In the genomic region with DNA sequence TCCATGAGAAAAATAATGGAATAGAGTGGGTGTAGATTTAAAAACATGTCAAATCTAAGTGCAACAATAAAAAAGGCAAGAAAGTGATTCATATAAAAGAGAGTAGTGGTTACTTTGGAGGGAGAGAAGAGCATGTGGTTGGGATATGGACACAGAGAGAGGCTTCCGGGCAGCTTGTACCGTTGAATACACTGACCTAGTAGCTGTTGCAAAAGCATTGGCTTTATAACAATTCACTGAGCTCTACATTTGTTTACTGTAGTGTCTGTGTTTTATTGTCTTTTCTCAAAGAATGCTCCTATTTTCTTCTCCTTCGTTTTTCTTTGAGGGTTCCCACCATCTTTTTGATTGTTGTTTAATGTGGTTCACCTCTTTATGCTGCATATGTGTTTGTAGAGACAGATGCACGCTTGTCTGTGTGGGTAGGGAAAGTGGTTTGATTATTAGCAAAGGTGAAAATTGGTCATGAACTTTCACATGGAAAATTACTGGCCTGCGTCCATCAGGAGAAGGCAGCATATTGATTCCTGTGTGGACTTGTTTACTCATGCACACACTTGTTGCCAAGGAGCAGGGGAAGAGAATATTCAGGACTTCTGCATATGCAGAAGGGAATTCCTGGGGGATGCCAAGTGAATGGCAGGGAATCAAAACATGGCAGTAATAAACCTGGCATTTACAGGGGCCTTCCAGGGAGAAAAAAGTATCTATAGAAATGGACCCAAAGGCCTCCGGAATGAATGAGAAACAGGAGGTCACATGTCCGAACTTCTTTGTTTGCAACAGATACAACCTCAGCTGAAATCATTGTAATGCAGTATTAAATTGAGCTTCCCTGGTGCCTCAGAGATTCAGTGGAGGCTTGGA, we compare ENCODE assay signal across 15 cellular contexts. TPM values are rescaled to one million over a fixed set of nuclear protein-coding genes. Genes with fewer than 3 reads are reported as not detected.
DNase-seq lines count a peak whose midpoint lies in the region; ATAC-seq and TF ChIP-seq lines count a peak whose summit lies in the region.
"Had no signal": no experiment of that assay in that cellular context is flagged by ENCODE, and none has a peak within 500 bp of the region (broad histone marks: within the 10 kb centered on the region; RNA-seq: fewer than 3 reads in every experiment).

No MANE protein-coding gene starts in this region.

- DNase-seq in DMS53 (lab: John Stamatoyannopoulos, UW) (peak; percentile 1), DMS53 treated with DMSO at 0.1 percent for 48 hours (lab: John Stamatoyannopoulos, UW; ENCODE audit: unreplicated experiment) (no peak), NCI-H146 treated with DMSO at 0.1 percent for 48 hours (lab: John Stamatoyannopoulos, UW; ENCODE audit: unreplicated experiment) (peak; percentile 51), epithelial cell of esophagus (ENCODE audit: low read depth) (peak; percentile 74), progenitor cell of endocrine pancreas (ENCODE audit: low spot score, unreplicated experiment) (no peak), NCI-H2107 treated with DMSO at 0.1 percent for 48 hours (lab: John Stamatoyannopoulos, UW; ENCODE audit: unreplicated experiment) (no peak)
- DNase-seq: 8988T; CD8-positive, alpha-beta memory T cell; cortex of kidney; NCI-H187; ovary; T-cell; thyroid gland had no signal

- 81 to 84% methylated on average over 3 to 6 of the region's 7 CpGs for WGBS in gastroesophageal sphincter (ENCODE audit: low coverage in 1 of 2), 2 donors

- H3K36me3 Mint-ChIP-seq in progenitor cell of endocrine pancreas (ENCODE audit: insufficient read depth), result no peaks in the 10 kb centered on the region
- H3K36me3 Mint-ChIP-seq: CD8-positive, alpha-beta memory T cell; T-cell had no signal

- H3K27ac Mint-ChIP-seq in progenitor cell of endocrine pancreas, result peak overlapping the region; percentile 76
- H3K27ac Mint-ChIP-seq: CD8-positive, alpha-beta memory T cell; T-cell had no signal

- no peak for TF ChIP-seq POLR2A in gastroesophageal sphincter (IDR thresholded peaks at IDR 0.05)

- no peak for TF ChIP-seq CTCF in epithelial cell of esophagus (IDR thresholded peaks at IDR 0.05; ENCODE audit: insufficient read depth, low read depth, low read length, missing control alignments)
- no peak for TF ChIP-seq CTCF in progenitor cell of endocrine pancreas (IDR thresholded peaks at IDR 0.05; ENCODE audit: unreplicated experiment)
- TF ChIP-seq CTCF in gastroesophageal sphincter (IDR thresholded peaks at IDR 0.05), result no peak

- H3K4me1 ChIP-seq in gastroesophageal sphincter, result no peaks in the 10 kb centered on the region

- no peak for ATAC-seq in gastroesophageal sphincter
- no peak for ATAC-seq in HG03139 (IDR thresholded peaks at IDR 0.05; ENCODE audit: unreplicated experiment)
- ATAC-seq: T-cell had no signal

- peaks cover 3% of the 10 kb centered on the region for H3K27me3 Mint-ChIP-seq in progenitor cell of endocrine pancreas

- no peaks in the 10 kb centered on the region for H3K9me3 Mint-ChIP-seq in progenitor cell of endocrine pancreas (ENCODE audit: low read depth)
- H3K9me3 Mint-ChIP-seq: T-cell had no signal

- H3K36me3 ChIP-seq in gastroesophageal sphincter, result no peaks in the 10 kb centered on the region
- H3K36me3 ChIP-seq: ovary, thyroid gland had no signal

- H3K9me3 ChIP-seq in gastroesophageal sphincter, result no peaks in the 10 kb centered on the region
- H3K9me3 ChIP-seq: ovary, thyroid gland had no signal

- H3K27ac ChIP-seq in gastroesophageal sphincter, result no peak overlapping the region
- H3K27ac ChIP-seq: ovary, thyroid gland had no signal

- H3K27me3 ChIP-seq in gastroesophageal sphincter, result no peaks in the 10 kb centered on the region
- H3K27me3 ChIP-seq: ovary, thyroid gland had no signal

- H3K4me3 ChIP-seq in epithelial cell of esophagus (ENCODE audit: low read length), result no peak overlapping the region
- no peak overlapping the region for H3K4me3 ChIP-seq in gastroesophageal sphincter
- H3K4me3 ChIP-seq: ovary, thyroid gland had no signal

- H3K4me3 Mint-ChIP-seq in progenitor cell of endocrine pancreas (ENCODE audit: low read depth), result no peak overlapping the region
- H3K4me3 Mint-ChIP-seq: CD8-positive, alpha-beta memory T cell; T-cell had no signal

- TF ChIP-seq EP300 in gastroesophageal sphincter (IDR thresholded peaks at IDR 0.05), result no peak

- peaks cover 23% of the 10 kb centered on the region for H3K4me1 Mint-ChIP-seq in progenitor cell of endocrine pancreas (ENCODE audit: low read depth)
- H3K4me1 Mint-ChIP-seq: CD8-positive, alpha-beta memory T cell; T-cell had no signal

RNA-seq across cellular contexts. Expression of gene IRS2, which starts 30.0 kb away (rescaled TPM):
- total RNA-seq in progenitor cell of endocrine pancreas (11.9 and 12.5 TPM in 2 replicates), gastroesophageal sphincter (10 to 100 TPM; 29.8 to 69.3 (median 49.4) TPM)

Comparison
In these comparisons a context has a peak if more than half of its experiments do, and no peak if none do; other contexts are left out.
1. DNase-seq: peak in DMS53 (single experiment), NCI-H146 treated with DMSO at 0.1 percent for 48 hours (single experiment) and epithelial cell of esophagus (single experiment); none in DMS53 treated with DMSO at 0.1 percent for 48 hours (single experiment), progenitor cell of endocrine pancreas (single experiment) and NCI-H2107 treated with DMSO at 0.1 percent for 48 hours (single experiment).